In the genomic region with DNA sequence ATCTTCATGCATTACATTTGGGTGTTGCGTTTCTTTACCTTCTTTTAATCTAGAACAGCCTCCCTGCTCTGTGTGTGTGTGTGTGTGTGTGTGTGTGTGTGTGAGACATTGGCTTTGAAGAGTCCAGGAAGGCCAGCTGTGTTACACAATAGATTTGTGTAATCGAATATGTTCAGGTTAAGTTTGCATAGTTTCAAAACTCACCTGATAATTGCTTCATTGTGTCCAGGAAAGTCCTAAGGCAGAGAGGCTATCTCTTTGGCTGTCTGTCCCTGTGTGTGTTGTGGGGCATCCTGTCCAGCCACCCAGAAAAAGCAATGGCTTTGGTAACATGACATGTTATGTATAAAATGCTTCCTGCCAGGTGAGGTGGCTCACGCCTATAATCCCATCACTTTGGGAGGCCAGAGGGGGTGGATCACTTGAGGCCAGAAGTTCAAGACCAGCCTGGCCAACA, we compare ENCODE assay signal across 1 cellular context.
TF ChIP-seq lines count a peak whose summit lies in the region.

No MANE protein-coding gene starts in this region.

TF ChIP-seq in GM23338, 12 proteins besides CTCF, POLR2A, EP300 and RAD21 (continued from another document):
- TF ChIP-seq, protein P1, sequence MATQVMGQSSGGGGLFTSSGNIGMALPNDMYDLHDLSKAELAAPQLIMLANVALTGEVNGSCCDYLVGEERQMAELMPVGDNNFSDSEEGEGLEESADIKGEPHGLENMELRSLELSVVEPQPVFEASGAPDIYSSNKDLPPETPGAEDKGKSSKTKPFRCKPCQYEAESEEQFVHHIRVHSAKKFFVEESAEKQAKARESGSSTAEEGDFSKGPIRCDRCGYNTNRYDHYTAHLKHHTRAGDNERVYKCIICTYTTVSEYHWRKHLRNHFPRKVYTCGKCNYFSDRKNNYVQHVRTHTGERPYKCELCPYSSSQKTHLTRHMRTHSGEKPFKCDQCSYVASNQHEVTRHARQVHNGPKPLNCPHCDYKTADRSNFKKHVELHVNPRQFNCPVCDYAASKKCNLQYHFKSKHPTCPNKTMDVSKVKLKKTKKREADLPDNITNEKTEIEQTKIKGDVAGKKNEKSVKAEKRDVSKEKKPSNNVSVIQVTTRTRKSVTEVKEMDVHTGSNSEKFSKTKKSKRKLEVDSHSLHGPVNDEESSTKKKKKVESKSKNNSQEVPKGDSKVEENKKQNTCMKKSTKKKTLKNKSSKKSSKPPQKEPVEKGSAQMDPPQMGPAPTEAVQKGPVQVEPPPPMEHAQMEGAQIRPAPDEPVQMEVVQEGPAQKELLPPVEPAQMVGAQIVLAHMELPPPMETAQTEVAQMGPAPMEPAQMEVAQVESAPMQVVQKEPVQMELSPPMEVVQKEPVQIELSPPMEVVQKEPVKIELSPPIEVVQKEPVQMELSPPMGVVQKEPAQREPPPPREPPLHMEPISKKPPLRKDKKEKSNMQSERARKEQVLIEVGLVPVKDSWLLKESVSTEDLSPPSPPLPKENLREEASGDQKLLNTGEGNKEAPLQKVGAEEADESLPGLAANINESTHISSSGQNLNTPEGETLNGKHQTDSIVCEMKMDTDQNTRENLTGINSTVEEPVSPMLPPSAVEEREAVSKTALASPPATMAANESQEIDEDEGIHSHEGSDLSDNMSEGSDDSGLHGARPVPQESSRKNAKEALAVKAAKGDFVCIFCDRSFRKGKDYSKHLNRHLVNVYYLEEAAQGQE (IDR thresholded peaks at IDR 0.05; ENCODE audit: unreplicated experiment) = no peak
- TF ChIP-seq ZNF331 (CRISPR knock-in tag; IDR thresholded peaks at IDR 0.05; ENCODE audit: low read depth) (no peak), POLR2AphosphoS5 (IDR thresholded peaks at IDR 0.05; ENCODE audit: low read depth) (no peak), STAT1 (IDR thresholded peaks at IDR 0.05; ENCODE audit: unreplicated experiment) (no peak), JUNB (IDR thresholded peaks at IDR 0.05; ENCODE audit: unreplicated experiment) (no peak), CREB1 (CRISPR knock-in tag; IDR thresholded peaks at IDR 0.05; ENCODE audit: low read depth) (no peak), ETS1 (IDR thresholded peaks at IDR 0.05) (no peak)
- TF ChIP-seq, protein P2, sequence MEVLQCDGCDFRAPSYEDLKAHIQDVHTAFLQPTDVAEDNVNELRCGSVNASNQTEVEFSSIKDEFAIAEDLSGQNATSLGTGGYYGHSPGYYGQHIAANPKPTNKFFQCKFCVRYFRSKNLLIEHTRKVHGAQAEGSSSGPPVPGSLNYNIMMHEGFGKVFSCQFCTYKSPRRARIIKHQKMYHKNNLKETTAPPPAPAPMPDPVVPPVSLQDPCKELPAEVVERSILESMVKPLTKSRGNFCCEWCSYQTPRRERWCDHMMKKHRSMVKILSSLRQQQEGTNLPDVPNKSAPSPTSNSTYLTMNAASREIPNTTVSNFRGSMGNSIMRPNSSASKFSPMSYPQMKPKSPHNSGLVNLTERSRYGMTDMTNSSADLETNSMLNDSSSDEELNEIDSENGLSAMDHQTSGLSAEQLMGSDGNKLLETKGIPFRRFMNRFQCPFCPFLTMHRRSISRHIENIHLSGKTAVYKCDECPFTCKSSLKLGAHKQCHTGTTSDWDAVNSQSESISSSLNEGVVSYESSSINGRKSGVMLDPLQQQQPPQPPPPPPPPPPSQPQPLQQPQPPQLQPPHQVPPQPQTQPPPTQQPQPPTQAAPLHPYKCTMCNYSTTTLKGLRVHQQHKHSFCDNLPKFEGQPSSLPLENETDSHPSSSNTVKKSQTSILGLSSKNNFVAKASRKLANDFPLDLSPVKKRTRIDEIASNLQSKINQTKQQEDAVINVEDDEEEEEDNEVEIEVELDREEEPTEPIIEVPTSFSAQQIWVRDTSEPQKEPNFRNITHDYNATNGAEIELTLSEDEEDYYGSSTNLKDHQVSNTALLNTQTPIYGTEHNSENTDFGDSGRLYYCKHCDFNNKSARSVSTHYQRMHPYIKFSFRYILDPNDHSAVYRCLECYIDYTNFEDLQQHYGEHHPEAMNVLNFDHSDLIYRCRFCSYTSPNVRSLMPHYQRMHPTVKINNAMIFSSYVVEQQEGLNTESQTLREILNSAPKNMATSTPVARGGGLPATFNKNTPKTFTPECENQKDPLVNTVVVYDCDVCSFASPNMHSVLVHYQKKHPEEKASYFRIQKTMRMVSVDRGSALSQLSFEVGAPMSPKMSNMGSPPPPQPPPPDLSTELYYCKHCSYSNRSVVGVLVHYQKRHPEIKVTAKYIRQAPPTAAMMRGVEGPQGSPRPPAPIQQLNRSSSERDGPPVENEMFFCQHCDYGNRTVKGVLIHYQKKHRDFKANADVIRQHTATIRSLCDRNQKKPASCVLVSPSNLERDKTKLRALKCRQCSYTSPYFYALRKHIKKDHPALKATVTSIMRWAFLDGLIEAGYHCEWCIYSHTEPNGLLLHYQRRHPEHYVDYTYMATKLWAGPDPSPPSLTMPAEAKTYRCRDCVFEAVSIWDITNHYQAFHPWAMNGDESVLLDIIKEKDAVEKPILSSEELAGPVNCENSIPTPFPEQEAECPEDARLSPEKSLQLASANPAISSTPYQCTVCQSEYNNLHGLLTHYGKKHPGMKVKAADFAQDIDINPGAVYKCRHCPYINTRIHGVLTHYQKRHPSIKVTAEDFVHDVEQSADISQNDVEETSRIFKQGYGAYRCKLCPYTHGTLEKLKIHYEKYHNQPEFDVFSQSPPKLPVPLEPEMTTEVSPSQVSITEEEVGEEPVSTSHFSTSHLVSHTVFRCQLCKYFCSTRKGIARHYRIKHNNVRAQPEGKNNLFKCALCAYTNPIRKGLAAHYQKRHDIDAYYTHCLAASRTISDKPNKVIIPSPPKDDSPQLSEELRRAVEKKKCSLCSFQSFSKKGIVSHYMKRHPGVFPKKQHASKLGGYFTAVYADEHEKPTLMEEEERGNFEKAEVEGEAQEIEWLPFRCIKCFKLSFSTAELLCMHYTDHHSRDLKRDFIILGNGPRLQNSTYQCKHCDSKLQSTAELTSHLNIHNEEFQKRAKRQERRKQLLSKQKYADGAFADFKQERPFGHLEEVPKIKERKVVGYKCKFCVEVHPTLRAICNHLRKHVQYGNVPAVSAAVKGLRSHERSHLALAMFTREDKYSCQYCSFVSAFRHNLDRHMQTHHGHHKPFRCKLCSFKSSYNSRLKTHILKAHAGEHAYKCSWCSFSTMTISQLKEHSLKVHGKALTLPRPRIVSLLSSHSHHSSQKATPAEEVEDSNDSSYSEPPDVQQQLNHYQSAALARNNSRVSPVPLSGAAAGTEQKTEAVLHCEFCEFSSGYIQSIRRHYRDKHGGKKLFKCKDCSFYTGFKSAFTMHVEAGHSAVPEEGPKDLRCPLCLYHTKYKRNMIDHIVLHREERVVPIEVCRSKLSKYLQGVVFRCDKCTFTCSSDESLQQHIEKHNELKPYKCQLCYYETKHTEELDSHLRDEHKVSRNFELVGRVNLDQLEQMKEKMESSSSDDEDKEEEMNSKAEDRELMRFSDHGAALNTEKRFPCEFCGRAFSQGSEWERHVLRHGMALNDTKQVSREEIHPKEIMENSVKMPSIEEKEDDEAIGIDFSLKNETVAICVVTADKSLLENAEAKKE (CRISPR knock-in tag; IDR thresholded peaks at IDR 0.05) = no peak
TF ChIP-seq in GM23338: peak in this region for 0.
